In genomic region chr6:10695086-10695657, GRCh38 we compare ENCODE assay signal across 8 cellular contexts. TPM values are rescaled to one million over a fixed set of nuclear protein-coding genes. Genes with fewer than 3 reads are reported as not detected.
A peak's percentile ranks its signal among the peaks of the same experiment; 100 is the strongest.
DNase-seq lines count a peak whose midpoint lies in the region; ATAC-seq, FAIRE-seq and TF ChIP-seq lines count a peak whose summit lies in the region.

No MANE protein-coding gene starts in this region.

- peaks cover 36% of the 10 kb centered on the region for H3K36me3 ChIP-seq in HUES48 (ENCODE audit: control insufficient read depth, insufficient read depth, low read length)
- peaks cover 7% of the 10 kb centered on the region for H3K36me3 ChIP-seq in brain microvascular endothelial cell (replicated peaks)
- no peaks in the 10 kb centered on the region for H3K36me3 ChIP-seq in mesendoderm (ENCODE audit: control insufficient read depth, insufficient read depth, low read length)

- no peak overlapping the region for H2BK120ac ChIP-seq in mesendoderm (ENCODE audit: low read depth, low read length)

- no peak for TF ChIP-seq CTCF in A549 (IDR thresholded peaks at IDR 0.05)
- TF ChIP-seq CTCF in brain microvascular endothelial cell (IDR thresholded peaks at IDR 0.05; ENCODE audit: low read depth, low read length, missing control alignments) = no peak

- peaks cover 8% of the 10 kb centered on the region for H3K79me1 ChIP-seq in mesendoderm (ENCODE audit: low read length)

- H3K9me3 ChIP-seq in A549 (no peaks in the 10 kb centered on the region), HUES48 (ENCODE audit: control insufficient read depth, insufficient read depth, low read length) (no peaks in the 10 kb centered on the region)

- no peak overlapping the region for H2BK5ac ChIP-seq in mesendoderm (ENCODE audit: low read length)

- no peak for TF ChIP-seq POLR2A in A549 (IDR thresholded peaks at IDR 0.05; ENCODE audit: low read length)

- WGBS in A549 (ENCODE audit: missing lambda C conversion rate) = under 1% methylated on average over 17 of the region's 17 CpGs
- WGBS in mesendoderm (ENCODE audit: extremely low coverage, insufficient coverage, low lambda C conversion rate) = no CpG with 5 or more reads among the region's 17 CpGs

- CTCF ChIA-PET in A549 (lab: Yijun Ruan, JAX) = interaction anchor here (0.6 to 1.4 kb wide), 7 partner anchors 24 to 1113 kb away, joined by 3 to 4 read pairs (median 3); partner anchors contain the start of gene TMEM14C

- H2BK15ac ChIP-seq in mesendoderm (replicated peaks; ENCODE audit: low read depth) = no peak overlapping the region

- ATAC-seq in A549 = no peak
- ATAC-seq in GM21619 (IDR thresholded peaks at IDR 0.05; ENCODE audit: unreplicated experiment) = no peak
- no peak for ATAC-seq in left lobe of liver

- no peak overlapping the region for H3K4ac ChIP-seq in mesendoderm (ENCODE audit: low read depth, low read length)

- POLR2A ChIA-PET in A549 (lab: Yijun Ruan, JAX) = interaction anchor here (0.6 to 3.5 kb wide), 14 partner anchors 24 to 1547 kb away, joined by 3 to 31 read pairs (median 4); partner anchors contain the start of genes GCNT2, TMEM14B and TMEM14C

- no peak overlapping the region for H3K23ac ChIP-seq in mesendoderm (ENCODE audit: low read length)

- peak overlapping the region; percentile 94 for H3K4me2 ChIP-seq in A549
- peak overlapping the region; percentile 48 for H3K4me2 ChIP-seq in mesendoderm (ENCODE audit: low read length)

- peaks cover 44% of the 10 kb centered on the region for H3K79me2 ChIP-seq in mesendoderm (ENCODE audit: control insufficient read depth, insufficient read depth, low read length)

- H3K27me3 ChIP-seq in HUES48 (ENCODE audit: control insufficient read depth, insufficient read depth, low read length) (no peaks in the 10 kb centered on the region), brain microvascular endothelial cell (replicated peaks) (no peaks in the 10 kb centered on the region), mesendoderm (ENCODE audit: insufficient read depth, low read length, poor library complexity) (no peaks in the 10 kb centered on the region)

- no peak overlapping the region for H4K8ac ChIP-seq in mesendoderm (ENCODE audit: low read depth, low read length)

- H3K56ac ChIP-seq in mesendoderm (ENCODE audit: low read length) = peak overlapping the region; percentile 58

- peak overlapping the region; percentile 29 for H4K5ac ChIP-seq in mesendoderm (ENCODE audit: low read length)

- H3K27ac ChIP-seq in A549 (peak overlapping the region; percentile 86 to 95), HUES48 (ENCODE audit: low read depth, low read length) (peak overlapping the region; percentile 98), brain microvascular endothelial cell (peak overlapping the region; percentile 100), mesendoderm (ENCODE audit: low read depth, low read length) (no peak overlapping the region)

- TF ChIP-seq RAD21 in A549 (conservative IDR thresholded peaks at IDR 0.05 in 1 of 2, IDR thresholded peaks at IDR 0.05 in 1 of 2) = no peak

- no peak overlapping the region for H3K18ac ChIP-seq in mesendoderm (ENCODE audit: low read length)

- FAIRE-seq in A549 (lab: Jason Lieb, UNC) = no peak

- TF ChIP-seq EP300 in A549 (IDR thresholded peaks at IDR 0.05) = no peak

- H3K9ac ChIP-seq in HUES48 (ENCODE audit: low read depth, low read length) = peak overlapping the region; percentile 97
- H3K9ac ChIP-seq in mesendoderm (ENCODE audit: low read length) = peak overlapping the region; percentile 83

- H3K4me1 ChIP-seq in A549 = peaks cover 16% of the 10 kb centered on the region
- peaks cover 6% of the 10 kb centered on the region; the same call in 1 of the 2 replicates for H3K4me1 ChIP-seq in HUES48 (ENCODE audit: control insufficient read depth, insufficient read depth, low read length)
- peaks cover 2% of the 10 kb centered on the region for H3K4me1 ChIP-seq in mesendoderm (ENCODE audit: control insufficient read depth, low read depth, low read length)

- no peak overlapping the region for H2AK5ac ChIP-seq in mesendoderm (ENCODE audit: low read length)

- DNase-seq in A549 (ENCODE audit: low read depth in 1 of 2, low spot score in 1 of 2) = peak in 1 of 2 experiments; percentile 5
- DNase-seq in brain microvascular endothelial cell = no peak
- no peak for DNase-seq in mesendoderm
- no peak for DNase-seq in left lobe of liver (ENCODE audit: low spot score)
- DNase-seq in ecto neural progenitor cell (ENCODE audit: low spot score) = no peak
- no peak for DNase-seq in NOMO-1 treated with dmso at 0.1 percent for 144 hours (lab: John Stamatoyannopoulos, UW; ENCODE audit: unreplicated experiment)

- in situ Hi-C loops in brain microvascular endothelial cell (cut with HindIII; ENCODE audit: low pct_ligation_motif_present, low sequenced_read_pairs) = no loop called here

- H3K4me3 ChIP-seq in A549 (peak overlapping the region; percentile 69), HUES48 (ENCODE audit: low read depth, low read length) (peak overlapping the region; percentile 98), brain microvascular endothelial cell (ENCODE audit: low read depth, low read length) (peak overlapping the region; percentile 98), mesendoderm (ENCODE audit: low read length) (peak overlapping the region; percentile 85)

TF ChIP-seq in A549, 52 proteins besides CTCF, POLR2A, EP300 and RAD21:
- TF ChIP-seq MAZ (IDR thresholded peaks at IDR 0.05; ENCODE audit: borderline replicate concordance, low read depth, low read length) (no peak), TP53 (CRISPR knock-in tag; IDR thresholded peaks at IDR 0.05) (no peak), KDM5A (IDR thresholded peaks at IDR 0.05) (peak; percentile 37; the same call in 1 of the 2 replicates), FOSB (CRISPR knock-in tag; IDR thresholded peaks at IDR 0.05) (no peak), BCL3 (IDR thresholded peaks at IDR 0.05) (no peak), NFE2L2 (conservative IDR thresholded peaks at IDR 0.05; ENCODE audit: low read length) (no peak), HDAC2 (IDR thresholded peaks at IDR 0.05) (no peak), PHF8 (IDR thresholded peaks at IDR 0.05; ENCODE audit: borderline replicate concordance, low read depth) (peak; percentile 44)

RNA-seq across cellular contexts. Expression of gene PAK1IP1, which starts 0.4 kb away (rescaled TPM):
- polyA plus RNA-seq in A549 (2011; rRNA removed) (26.8 and 33.4 TPM in 2 replicates), A549 (2017; fragmentation: RNase III; extraction: RNeasy Plus Mini Kit Qiagen cat#74134 plus additional on column Dnase treatment) (23.1 to 30.4 TPM (median 23.5 TPM) in 3 replicates)
- 12.1 and 14.8 TPM in 2 replicates for polyA plus RNA-seq in A549 (2012; cell fraction: cytosol; rRNA removed)
- 5.0 and 6.4 TPM in 2 replicates for polyA plus RNA-seq in A549 (2012; cell fraction: nucleus; rRNA removed)
- polyA minus RNA-seq in A549 (2011; rRNA and poly(A)+ RNA removed) = 8.0 and 8.2 TPM in 2 replicates
- polyA plus RNA-seq in mesendoderm (2013, experiment 1 of 2) = 84.9 TPM
- 92.9 TPM for polyA plus RNA-seq in mesendoderm (2013, experiment 2 of 2)
- total RNA-seq in left lobe of liver = 4.2 TPM

RNA-seq across cellular contexts. Expression of gene C6orf52, which starts 0.8 kb away (rescaled TPM):
- 2.2 and 3.2 TPM in 2 replicates for polyA plus RNA-seq in A549 (2011; rRNA removed)
- 1.3 and 1.6 TPM in 2 replicates for polyA plus RNA-seq in A549 (2012; cell fraction: cytosol; rRNA removed)
- 0.32 and 0.61 TPM in 2 replicates for polyA plus RNA-seq in A549 (2012; cell fraction: nucleus; rRNA removed)
- 1.3 to 1.7 TPM (median 1.4 TPM) in 3 replicates for polyA plus RNA-seq in A549 (2017; fragmentation: RNase III; extraction: RNeasy Plus Mini Kit Qiagen cat#74134 plus additional on column Dnase treatment)
- polyA minus RNA-seq in A549 (2011; rRNA and poly(A)+ RNA removed) = 0.70 TPM in 1 of 2 replicates, not detected in the other
- 2.3 TPM for polyA plus RNA-seq in mesendoderm (2013, experiment 1 of 2)
- polyA plus RNA-seq in mesendoderm (2013, experiment 2 of 2) = 2.0 TPM
- total RNA-seq in left lobe of liver = 2.2 TPM

RNA-seq across cellular contexts. Expression of gene TMEM14C, which starts 27.7 kb away (rescaled TPM):
- polyA plus RNA-seq in A549 (2011; rRNA removed) (173 and 230 TPM in 2 replicates), A549 (2017; fragmentation: RNase III; extraction: RNeasy Plus Mini Kit Qiagen cat#74134 plus additional on column Dnase treatment) (152 to 178 TPM (median 161 TPM) in 3 replicates)
- polyA plus RNA-seq in A549 (2012; cell fraction: cytosol; rRNA removed) = 185 and 217 TPM in 2 replicates
- polyA plus RNA-seq in A549 (2012; cell fraction: nucleus; rRNA removed) = 111 and 117 TPM in 2 replicates
- 40.2 and 46.0 TPM in 2 replicates for polyA minus RNA-seq in A549 (2011; rRNA and poly(A)+ RNA removed)
- polyA plus RNA-seq in mesendoderm (2013, experiment 1 of 2) = 183 TPM
- 184 TPM for polyA plus RNA-seq in mesendoderm (2013, experiment 2 of 2)
- 52.0 TPM for total RNA-seq in left lobe of liver

RNA-seq across cellular contexts. Expression of gene TMEM14B, which starts 52.4 kb away (rescaled TPM):
- polyA plus RNA-seq in A549 (2011; rRNA removed) = 113 and 177 TPM in 2 replicates
- 112 and 120 TPM in 2 replicates for polyA plus RNA-seq in A549 (2012; cell fraction: cytosol; rRNA removed)
- 35.5 and 56.5 TPM in 2 replicates for polyA plus RNA-seq in A549 (2012; cell fraction: nucleus; rRNA removed)
- 118 to 152 TPM (median 121 TPM) in 3 replicates for polyA plus RNA-seq in A549 (2017; fragmentation: RNase III; extraction: RNeasy Plus Mini Kit Qiagen cat#74134 plus additional on column Dnase treatment)
- polyA minus RNA-seq in A549 (2011; rRNA and poly(A)+ RNA removed) = 29.2 and 36.2 TPM in 2 replicates
- polyA plus RNA-seq in mesendoderm (2013, experiment 1 of 2) = 112 TPM
- 114 TPM for polyA plus RNA-seq in mesendoderm (2013, experiment 2 of 2)
- total RNA-seq in left lobe of liver = 48.1 TPM
